In genomic region chr19:17109962-17110598, GRCh38 we compare ENCODE assay signal across 8 cellular contexts. TPM values are rescaled to one million over a fixed set of nuclear protein-coding genes. Genes with fewer than 3 reads are reported as not detected.
DNase-seq lines count a peak whose midpoint lies in the region; ATAC-seq and TF ChIP-seq lines count a peak whose summit lies in the region.

No MANE protein-coding gene starts in this region.

- H3K27ac Mint-ChIP-seq in stimulated activated memory B cell treated with anti-CD40 and anti-IgM and Interleukin-4, amounts not matched to agents 10 μg/mL and 1 μg/mL and 100 μg/mL, for 72 hours: peak overlapping the region; percentile 96

- intact Hi-C loops in esophagus squamous epithelium (cut with DNase I): no loop called here

- peak overlapping the region; percentile 81 for H3K4me3 Mint-ChIP-seq in stimulated activated memory B cell treated with anti-CD40 and anti-IgM and Interleukin-4, amounts not matched to agents 10 μg/mL and 1 μg/mL and 100 μg/mL, for 72 hours

- TF ChIP-seq POLR2A in esophagus squamous epithelium (IDR thresholded peaks at IDR 0.05): no peak

- peak overlapping the region; percentile 68 for H3K4me2 ChIP-seq in Karpas-422 (ENCODE audit: low read depth, low read length, poor library complexity, severe bottlenecking)

- no peaks in the 10 kb centered on the region for H3K27me3 Mint-ChIP-seq in stimulated activated memory B cell treated with anti-CD40 and anti-IgM and Interleukin-4, amounts not matched to agents 10 μg/mL and 1 μg/mL and 100 μg/mL, for 72 hours

- peaks cover 69% of the 10 kb centered on the region for H3K79me2 ChIP-seq in Karpas-422 (ENCODE audit: low read length)

- peak overlapping the region; percentile 68 for H3K9ac ChIP-seq in Karpas-422 (ENCODE audit: low read length)

- peaks cover 65% of the 10 kb centered on the region for H3K4me1 ChIP-seq in Karpas-422 (ENCODE audit: low read length)
- H3K4me1 ChIP-seq in esophagus squamous epithelium: peaks cover 37 to 71% (median 39%) of the 10 kb centered on the region in 3 donors
- peaks cover 13% of the 10 kb centered on the region for H3K4me1 ChIP-seq in BE2C

- H3K9me3 Mint-ChIP-seq in stimulated activated memory B cell treated with anti-CD40 and anti-IgM and Interleukin-4, amounts not matched to agents 10 μg/mL and 1 μg/mL and 100 μg/mL, for 72 hours: no peaks in the 10 kb centered on the region

- H3K36me3 Mint-ChIP-seq in stimulated activated memory B cell treated with anti-CD40 and anti-IgM and Interleukin-4, amounts not matched to agents 10 μg/mL and 1 μg/mL and 100 μg/mL, for 72 hours: peaks cover 70% of the 10 kb centered on the region

- DNase-seq in GM19240 (ENCODE audit: insufficient read length, low spot score) (peak; percentile 63), Karpas-422 (peak; percentile 87), esophagus squamous epithelium (lab: John Stamatoyannopoulos, UW) (peak; percentile 33), BE2C (no peak), inferior parietal cortex (ENCODE audit: extremely low spot score) (no peak), NCI-H446 treated with DMSO at 0.1 percent for 48 hours (lab: John Stamatoyannopoulos, UW) (no peak)

- H3K9me3 ChIP-seq in Karpas-422 (ENCODE audit: low read length) (no peaks in the 10 kb centered on the region), esophagus squamous epithelium (no peaks in the 10 kb centered on the region), BE2C (no peaks in the 10 kb centered on the region)

- H3K27me3 ChIP-seq in Karpas-422 (ENCODE audit: low read length) (no peaks in the 10 kb centered on the region), esophagus squamous epithelium (no peaks in the 10 kb centered on the region), BE2C (no peaks in the 10 kb centered on the region)

- TF ChIP-seq CTCF in esophagus squamous epithelium (IDR thresholded peaks at IDR 0.05) (no peak), BE2C (IDR thresholded peaks at IDR 0.05; ENCODE audit: low read depth, low read length) (no peak)

- H3K4me3 ChIP-seq in Karpas-422 (ENCODE audit: low read length) (peak overlapping the region; percentile 43), esophagus squamous epithelium (peak overlapping the region in 1 of 4 donors; percentile 12), BE2C (ENCODE audit: low read depth, low read length) (no peak overlapping the region)

- H3K27ac ChIP-seq in Karpas-422 (ENCODE audit: low read length) (peak overlapping the region; percentile 96), esophagus squamous epithelium (peak overlapping the region in 3 of 4 donors; percentile 76 to 88 (median 78))

- H3K36me3 ChIP-seq in Karpas-422 (ENCODE audit: insufficient read depth, low read length): peaks cover 10% of the 10 kb centered on the region; the same call in 1 of the 2 replicates
- H3K36me3 ChIP-seq in esophagus squamous epithelium: peaks cover 0 to 33% (median 0%) of the 10 kb centered on the region in 3 donors
- H3K36me3 ChIP-seq in BE2C: no peaks in the 10 kb centered on the region

- no peak overlapping the region for H2AFZ ChIP-seq in Karpas-422 (ENCODE audit: low read length)

- H3K4me1 Mint-ChIP-seq in stimulated activated memory B cell treated with anti-CD40 and anti-IgM and Interleukin-4, amounts not matched to agents 10 μg/mL and 1 μg/mL and 100 μg/mL, for 72 hours: peaks cover 89% of the 10 kb centered on the region

- H3K9me2 ChIP-seq in Karpas-422 (replicated peaks; ENCODE audit: insufficient read depth, low read length): no peaks in the 10 kb centered on the region

- WGBS in esophagus squamous epithelium, 2 donors: 77 to 79% methylated on average over 13 to 20 of the region's 26 CpGs

- ATAC-seq in stimulated activated memory B cell treated with anti-CD40 and anti-IgM and Interleukin-4, amounts not matched to agents 10 μg/mL and 1 μg/mL and 100 μg/mL, for 72 hours: peak; percentile 92
- ATAC-seq in HG02623 (IDR thresholded peaks at IDR 0.05; ENCODE audit: unreplicated experiment): no peak

- no peaks in the 10 kb centered on the region for H4K20me1 ChIP-seq in Karpas-422 (ENCODE audit: insufficient read depth, low read depth, low read length)

RNA-seq across cellular contexts. Expression of gene MYO9B, which starts 34.5 kb away (rescaled TPM):
- 80.1 and 114 TPM in 2 replicates for total RNA-seq in Karpas-422 (2014; rRNA removed; shearing (Covaris generic); ENCODE audit: low replicate concordance)
- 10 to 100 TPM; 25.5 to 60.5 (median 39.5) TPM for total RNA-seq in esophagus squamous epithelium
- 29.7 TPM for polyA plus RNA-seq in BE2C (2012; ENCODE audit: insufficient read depth, insufficient read length, low read depth)

RNA-seq across cellular contexts. Expression of gene HAUS8, which starts 34.8 kb away (rescaled TPM):
- total RNA-seq in Karpas-422 (2014; rRNA removed; shearing (Covaris generic); ENCODE audit: low replicate concordance): 17.6 and 20.4 TPM in 2 replicates
- total RNA-seq in esophagus squamous epithelium: 1 to 10 TPM; 3.0 to 5.8 (median 3.2) TPM
- polyA plus RNA-seq in BE2C (2012; ENCODE audit: insufficient read depth, insufficient read length, low read depth): 8.5 TPM

Comparison
In these comparisons a context has a peak if more than half of its experiments do, and no peak if none do; other contexts are left out.
1. DNase-seq: peak in GM19240 (single experiment), Karpas-422 (single experiment) and esophagus squamous epithelium (single experiment); none in BE2C (single experiment), inferior parietal cortex (single experiment) and NCI-H446 treated with DMSO at 0.1 percent for 48 hours (single experiment).